8 cellular contexts compared by ENCODE assay signal in genomic region chr12:132162508-132163031, GRCh38. TPM values are rescaled to one million over a fixed set of nuclear protein-coding genes. Genes with fewer than 3 reads are reported as not detected.
DNase-seq lines count a peak whose midpoint lies in the region; ATAC-seq and TF ChIP-seq lines count a peak whose summit lies in the region.

No MANE protein-coding gene starts in this region.

- intact Hi-C loops in psoas muscle (cut with DNase I): no loop called here

- no peaks in the 10 kb centered on the region for H3K4me1 ChIP-seq in psoas muscle

- H3K27me3 ChIP-seq in psoas muscle (ENCODE audit: insufficient read depth in 3 of 3, low read length in 2 of 3): peaks cover 0 to 28% (median 17%) of the 10 kb centered on the region in 3 donors

- H3K4me1 Mint-ChIP-seq in effector memory CD8-positive, alpha-beta T cell (ENCODE audit: low read depth in 2 of 2): peaks cover 5 to 7% of the 10 kb centered on the region in 2 donors

- H3K9me3 Mint-ChIP-seq in effector memory CD8-positive, alpha-beta T cell: peaks cover 2 to 13% of the 10 kb centered on the region in 2 donors

- no peak for TF ChIP-seq CTCF in psoas muscle (IDR thresholded peaks at IDR 0.05)

- H3K36me3 ChIP-seq in psoas muscle (ENCODE audit: insufficient read depth in 1 of 2, low read depth in 1 of 2): no peaks in the 10 kb centered on the region

- no peak overlapping the region for H3K27ac Mint-ChIP-seq in effector memory CD8-positive, alpha-beta T cell

- peak; percentile 84 for ATAC-seq in effector memory CD8-positive, alpha-beta T cell (replicated peaks)
- ATAC-seq in psoas muscle (peak in 2 of 4 donors; percentile 13 to 36), GM18870 (IDR thresholded peaks at IDR 0.05; ENCODE audit: unreplicated experiment) (no peak), GM19395 (IDR thresholded peaks at IDR 0.05; ENCODE audit: unreplicated experiment) (no peak), HG02870 (IDR thresholded peaks at IDR 0.05; ENCODE audit: unreplicated experiment) (no peak)

- H3K4me3 ChIP-seq in psoas muscle: no peak overlapping the region

- WGBS in psoas muscle, 3 donors: 5 to 10% (median 8%) methylated on average over 17 of the region's 17 CpGs

- peaks cover 3% of the 10 kb centered on the region for H3K36me3 Mint-ChIP-seq in effector memory CD8-positive, alpha-beta T cell (ENCODE audit: insufficient read depth)

- no peaks in the 10 kb centered on the region for H3K27me3 Mint-ChIP-seq in effector memory CD8-positive, alpha-beta T cell

- H3K9me3 ChIP-seq in psoas muscle: no peaks in the 10 kb centered on the region

- DNase-seq in GF-D8 (lab: John Stamatoyannopoulos, UW) (peak; percentile 84), NOMO-1 treated with DMSO at 0.1 percent for 48 hours (lab: John Stamatoyannopoulos, UW; ENCODE audit: unreplicated experiment) (peak; percentile 80), psoas muscle (peak; percentile 32 to 60), activated gamma-delta T cell (lab: John Stamatoyannopoulos, UW) (no peak)
- DNase-seq in effector memory CD8-positive, alpha-beta T cell: no peak

- H3K27ac ChIP-seq in psoas muscle: no peak overlapping the region

- H3K4me3 Mint-ChIP-seq in effector memory CD8-positive, alpha-beta T cell: peak overlapping the region; percentile 43 to 61

RNA-seq across cellular contexts. Expression of gene NOC4L, which starts 18.3 kb away (rescaled TPM):
- total RNA-seq in psoas muscle: 10 to 100 TPM in 3 of 4 donors, 1 to 10 TPM in 1; 7.9 to 25.7 (median 17.7) TPM
- 10 to 100 TPM; 28.4 to 36.7 (median 30.8) TPM for polyA plus RNA-seq in psoas muscle

RNA-seq across cellular contexts. Expression of gene DDX51, which starts 18.5 kb away (rescaled TPM):
- 10 to 100 TPM in 3 of 4 donors, 1 to 10 TPM in 1; 7.3 to 17.1 (median 11.8) TPM for total RNA-seq in psoas muscle
- 10 to 100 TPM; 11.7 to 17.0 (median 14.8) TPM for polyA plus RNA-seq in psoas muscle

Comparison
In these comparisons a context has a peak if more than half of its experiments do, and no peak if none do; other contexts are left out.
1. DNase-seq: peak in GF-D8 (single experiment), NOMO-1 treated with DMSO at 0.1 percent for 48 hours (single experiment) and psoas muscle (2 of 2); none in effector memory CD8-positive, alpha-beta T cell (0 of 3) and activated gamma-delta T cell (single experiment).